ENCODE assay signal across 9 cellular contexts in the genomic region with DNA sequence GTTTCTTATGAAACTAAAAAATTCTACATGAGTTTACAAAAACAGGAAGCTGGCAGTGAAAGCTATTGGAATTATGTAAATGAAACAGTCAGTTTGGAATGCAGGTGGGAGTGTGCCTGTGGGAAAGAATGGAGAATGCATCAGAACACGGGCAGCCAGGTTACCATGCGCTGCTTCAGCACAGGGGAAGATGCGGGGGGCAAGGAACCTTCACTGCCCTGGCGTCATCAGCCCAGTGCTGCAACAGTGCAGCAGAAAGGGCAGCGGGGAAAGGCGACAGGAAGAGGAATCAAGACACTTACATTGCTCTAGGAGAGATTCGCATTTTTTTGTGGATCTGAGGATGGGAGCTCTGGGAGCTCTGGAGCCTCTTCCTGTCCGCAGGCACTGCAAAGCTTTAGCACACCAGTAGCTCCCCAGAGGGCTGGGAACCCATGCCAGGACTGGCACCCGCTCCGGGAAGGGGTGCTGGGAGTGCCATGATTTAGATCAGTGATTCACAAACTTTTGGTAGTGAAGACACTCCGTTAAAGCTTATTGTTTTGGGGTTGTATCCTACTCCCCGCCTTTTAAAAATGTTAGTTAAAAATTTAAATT.
A peak's percentile ranks its signal among the peaks of the same experiment; 100 is the strongest.
DNase-seq lines count a peak whose midpoint lies in the region; ATAC-seq and TF ChIP-seq lines count a peak whose summit lies in the region.
"Had no signal": no experiment of that assay in that cellular context is flagged by ENCODE, and none has a peak within 500 bp of the region (broad histone marks: within the 10 kb centered on the region; RNA-seq: fewer than 3 reads in every experiment).

No MANE protein-coding gene starts in this region.

- H3K4me1 ChIP-seq in DND-41 (ENCODE audit: insufficient read depth, low read length): peaks cover 70% of the 10 kb centered on the region
- H3K4me1 ChIP-seq in subcutaneous abdominal adipose tissue (ENCODE audit: control insufficient read depth in 5 of 5, insufficient read depth in 5 of 5, low read length in 5 of 5): peaks cover 16 to 50% (median 37%) of the 10 kb centered on the region in 5 donors

- H3K79me2 ChIP-seq in DND-41 (ENCODE audit: insufficient read depth, low read length): no peaks in the 10 kb centered on the region

- no peak for TF ChIP-seq CTCF in DND-41 (IDR thresholded peaks at IDR 0.05; ENCODE audit: borderline replicate concordance, extremely low read depth, low read length, poor library complexity, severe bottlenecking)

- H3K9me3 Mint-ChIP-seq in activated naive CD4-positive, alpha-beta T cell treated with anti-CD3 and anti-CD28 coated beads, Interleukin-2, amount 50 U/mL, for 72 hours: peaks cover 3 to 5% of the 10 kb centered on the region in 2 donors

- no peaks in the 10 kb centered on the region for H3K27me3 ChIP-seq in DND-41 (ENCODE audit: insufficient read depth, low read length, poor library complexity)
- H3K27me3 ChIP-seq in subcutaneous abdominal adipose tissue (ENCODE audit: control insufficient read depth in 5 of 5, insufficient read depth in 4 of 5, low read length in 5 of 5): no peaks in the 10 kb centered on the region

- H3K36me3 Mint-ChIP-seq in activated naive CD4-positive, alpha-beta T cell treated with anti-CD3 and anti-CD28 coated beads, Interleukin-2, amount 50 U/mL, for 72 hours: peaks cover 0 to 39% of the 10 kb centered on the region in 2 donors

- no peak for DNase-seq in DND-41
- peak in 1 of 2 donors; percentile 24 for DNase-seq in activated naive CD4-positive, alpha-beta T cell treated with anti-CD3 and anti-CD28 coated beads, Interleukin-2, amount 50 U/mL, for 72 hours (ENCODE audit: low spot score in 2 of 2)
- DNase-seq in iPS-NIHi7 (ENCODE audit: extremely low spot score): peak; percentile 78
- no peak for DNase-seq in NOMO-1 treated with DMSO at 0.1 percent for 48 hours (lab: John Stamatoyannopoulos, UW; ENCODE audit: unreplicated experiment)
- DNase-seq in amniotic stem cell (lab: John Stamatoyannopoulos, UW): no peak

- H2AFZ ChIP-seq in DND-41 (ENCODE audit: low read depth, low read length): peak overlapping the region; percentile 63

- H4K20me1 ChIP-seq in DND-41 (ENCODE audit: insufficient read depth, low read length): no peaks in the 10 kb centered on the region

- ATAC-seq in DND-41 (ENCODE audit: insufficient read depth, low read depth): no peak
- ATAC-seq in HG03342 (IDR thresholded peaks at IDR 0.05; ENCODE audit: unreplicated experiment): peak; percentile 0
- peak; percentile 38 to 52 for ATAC-seq in activated naive CD4-positive, alpha-beta T cell treated with anti-CD3 and anti-CD28 coated beads, Interleukin-2, amount 50 U/mL, for 72 hours
- no peak for ATAC-seq in HG02938 (IDR thresholded peaks at IDR 0.05; ENCODE audit: unreplicated experiment)

- no peaks in the 10 kb centered on the region for H3K9me3 ChIP-seq in DND-41 (ENCODE audit: insufficient read depth, low read length, severe bottlenecking)
- peaks cover 0 to 4% (median 0%) of the 10 kb centered on the region in 5 donors for H3K9me3 ChIP-seq in subcutaneous abdominal adipose tissue (ENCODE audit: control insufficient read depth in 5 of 5, low read length in 5 of 5)
- H3K9me3 ChIP-seq: neutrophil had no signal

- H3K36me3 ChIP-seq in DND-41 (ENCODE audit: insufficient read depth, low read length): no peaks in the 10 kb centered on the region
- no peaks in the 10 kb centered on the region for H3K36me3 ChIP-seq in subcutaneous abdominal adipose tissue (ENCODE audit: control insufficient read depth in 5 of 5, insufficient read depth in 5 of 5, low read length in 5 of 5)
- H3K36me3 ChIP-seq: neutrophil had no signal

- H3K4me2 ChIP-seq in DND-41 (ENCODE audit: insufficient read depth, low read length): peak overlapping the region; percentile 15

- peak overlapping the region; percentile 93 to 95 for H3K27ac Mint-ChIP-seq in activated naive CD4-positive, alpha-beta T cell treated with anti-CD3 and anti-CD28 coated beads, Interleukin-2, amount 50 U/mL, for 72 hours

- peak overlapping the region; percentile 36; the same call in 1 of the 2 replicates for H3K9ac ChIP-seq in DND-41 (ENCODE audit: low read depth, low read length)
- peak overlapping the region in 1 of 5 donors; percentile 2 for H3K9ac ChIP-seq in subcutaneous abdominal adipose tissue (ENCODE audit: low read length in 5 of 5)

- H3K4me3 ChIP-seq in DND-41 (ENCODE audit: low read depth in 1 of 2, low read length in 2 of 2) (peak overlapping the region in 1 of 2 experiments; percentile 13; a peak in 1 of 4 replicates), subcutaneous abdominal adipose tissue (ENCODE audit: low read depth in 1 of 5, low read length in 5 of 5) (peak overlapping the region in 3 of 5 donors; percentile 21 to 35 (median 32))

- H3K27ac ChIP-seq in DND-41 (ENCODE audit: low read length) (peak overlapping the region; percentile 83), subcutaneous abdominal adipose tissue (ENCODE audit: low read depth, low read length) (peak overlapping the region; percentile 70)
- H3K27ac ChIP-seq: neutrophil had no signal

Comparison
In these comparisons a context has a peak if more than half of its experiments do, and no peak if none do; other contexts are left out.
1. ATAC-seq: peak in HG03342 (single experiment) and activated naive CD4-positive, alpha-beta T cell treated with anti-CD3 and anti-CD28 coated beads, Interleukin-2, amount 50 U/mL, for 72 hours (2 of 2); none in DND-41 (single experiment) and HG02938 (single experiment).